19 cellular contexts compared by ENCODE assay signal in genomic region chr6:47306887-47307286, GRCh38. TPM values are rescaled to one million over a fixed set of nuclear protein-coding genes. Genes with fewer than 3 reads are reported as not detected.
DNase-seq lines count a peak whose midpoint lies in the region; ATAC-seq and TF ChIP-seq lines count a peak whose summit lies in the region.
"Had no signal": no experiment of that assay in that cellular context is flagged by ENCODE, and none has a peak within 500 bp of the region (broad histone marks: within the 10 kb centered on the region; RNA-seq: fewer than 3 reads in every experiment).

No MANE protein-coding gene starts in this region.

- H3K36me3 Mint-ChIP-seq in nephron (ENCODE audit: low read depth) = no peaks in the 10 kb centered on the region
- H3K36me3 Mint-ChIP-seq: activated CD8-positive, alpha-beta memory T cell treated with anti-CD3 and anti-CD28 coated beads, Interleukin-2, amount 10 ng/mL, durations not matched to agents 7 days and 5 days had no signal

- intact Hi-C loops in body of pancreas (cut with DNase I) = loop anchor here (5.0 kb wide), 1 partner anchor 205 kb away; no protein-coding TSS in a partner anchor

- H3K4me3 ChIP-seq in Loucy (ENCODE audit: low read length, poor library complexity, severe bottlenecking) (peak overlapping the region; percentile 90), epithelial cell of esophagus (ENCODE audit: low read length) (peak overlapping the region; percentile 96), body of pancreas (no peak overlapping the region), brain microvascular endothelial cell (ENCODE audit: low read depth, low read length) (no peak overlapping the region)

- no peaks in the 10 kb centered on the region for H3K36me3 ChIP-seq in Loucy (ENCODE audit: insufficient read depth, low read length)
- no peaks in the 10 kb centered on the region for H3K36me3 ChIP-seq in body of pancreas (replicated peaks in 1 of 2; ENCODE audit: insufficient read depth in 1 of 2, low read depth in 2 of 2)
- no peaks in the 10 kb centered on the region for H3K36me3 ChIP-seq in brain microvascular endothelial cell (replicated peaks)

- no peaks in the 10 kb centered on the region for H3K27me3 ChIP-seq in Loucy (ENCODE audit: insufficient read depth, low read length, poor library complexity, severe bottlenecking)
- H3K27me3 ChIP-seq in body of pancreas = no peaks in the 10 kb centered on the region
- H3K27me3 ChIP-seq in brain microvascular endothelial cell (replicated peaks) = no peaks in the 10 kb centered on the region

- peaks cover 63% of the 10 kb centered on the region for H3K4me1 ChIP-seq in Loucy (ENCODE audit: insufficient read depth, low read length, poor library complexity, severe bottlenecking)
- H3K4me1 ChIP-seq in body of pancreas = peaks cover 36% of the 10 kb centered on the region

- no peak overlapping the region for H3K27ac ChIP-seq in body of pancreas
- H3K27ac ChIP-seq in brain microvascular endothelial cell = no peak overlapping the region
- H3K27ac ChIP-seq: coronary artery had no signal

- H3K9me3 Mint-ChIP-seq in nephron = no peaks in the 10 kb centered on the region

- H2AFZ ChIP-seq in Loucy (ENCODE audit: low read length) = no peak overlapping the region

- peaks cover 9% of the 10 kb centered on the region for H3K4me1 Mint-ChIP-seq in nephron

- peaks cover 69% of the 10 kb centered on the region for H3K79me2 ChIP-seq in Loucy (ENCODE audit: insufficient read depth, low read length)

- peaks cover 20% of the 10 kb centered on the region for H3K27me3 Mint-ChIP-seq in nephron (ENCODE audit: low read depth)

- in situ Hi-C loops in ACHN (cut with HindIII; ENCODE audit: low pct_ligation_motif_present, low pct_unique_long_range_greater_than_20kb, low sequenced_read_pairs) (loop anchor here (25.0 kb wide), 1 partner anchor 220 kb away; no protein-coding TSS in a partner anchor), brain microvascular endothelial cell (cut with HindIII; ENCODE audit: low pct_ligation_motif_present, low sequenced_read_pairs) (loop anchor here (10.0 kb wide), 1 partner anchor 212 kb away; no protein-coding TSS in a partner anchor)

- H3K9me3 ChIP-seq in Loucy (ENCODE audit: insufficient read depth, low read depth, low read length) (no peaks in the 10 kb centered on the region), body of pancreas (no peaks in the 10 kb centered on the region)

- peak overlapping the region; percentile 94 for H3K4me2 ChIP-seq in Loucy (ENCODE audit: low read depth, low read length, poor library complexity, severe bottlenecking)

- H3K4me3 Mint-ChIP-seq in nephron = peak overlapping the region; percentile 14 to 54 (median 14)
- H3K4me3 Mint-ChIP-seq: activated CD8-positive, alpha-beta memory T cell treated with anti-CD3 and anti-CD28 coated beads, Interleukin-2, amount 10 ng/mL, durations not matched to agents 7 days and 5 days had no signal

- no peaks in the 10 kb centered on the region for H3F3A ChIP-seq in Loucy (ENCODE audit: low read depth)

- peaks cover 34% of the 10 kb centered on the region for H4K20me1 ChIP-seq in Loucy (ENCODE audit: insufficient read depth, low read length, poor library complexity, severe bottlenecking)

- peak overlapping the region; percentile 44 for H3K9ac ChIP-seq in Loucy (ENCODE audit: low read depth, low read length, poor library complexity, severe bottlenecking)

- WGBS in body of pancreas, 2 donors = 70 to 84% methylated on average over 2 of the region's 2 CpGs

- H3K9me2 ChIP-seq in Loucy (replicated peaks; ENCODE audit: low read depth, low read length) = no peaks in the 10 kb centered on the region

- DNase-seq in ACHN (peak; percentile 14), epithelial cell of esophagus (ENCODE audit: low read depth) (peak; percentile 43), body of pancreas (no peak), LoVo (ENCODE audit: low spot score) (no peak), brain microvascular endothelial cell (no peak)
- DNase-seq: activated CD4-positive, alpha-beta T cell treated with anti-CD3 and anti-CD28 coated beads for 1 hour; activated CD8-positive, alpha-beta memory T cell treated with anti-CD3 and anti-CD28 coated beads, Interleukin-2, amount 10 ng/mL, durations not matched to agents 7 days and 5 days; activated naive CD4-positive, alpha-beta T cell; aorta; HCEC 1CT; hippocampal formation; NCI-H1694 treated with DMSO at 0.1 percent for 48 hours; stimulated activated naive CD4-positive, alpha-beta T cell; T-helper 9 cell had no signal

- no peak for TF ChIP-seq POLR2A in body of pancreas (IDR thresholded peaks at IDR 0.05)

- no peak overlapping the region for H3K27ac Mint-ChIP-seq in nephron
- H3K27ac Mint-ChIP-seq: activated CD8-positive, alpha-beta memory T cell treated with anti-CD3 and anti-CD28 coated beads, Interleukin-2, amount 10 ng/mL, durations not matched to agents 7 days and 5 days had no signal

- ATAC-seq in body of pancreas (no peak), GM18498 (IDR thresholded peaks at IDR 0.05; ENCODE audit: unreplicated experiment) (no peak)
- ATAC-seq: activated CD8-positive, alpha-beta memory T cell treated with anti-CD3 and anti-CD28 coated beads, Interleukin-2, amount 10 ng/mL, durations not matched to agents 7 days and 5 days; esophagus mucosa had no signal

- TF ChIP-seq CTCF in Loucy (conservative IDR thresholded peaks at IDR 0.05; ENCODE audit: low read length) (no peak), epithelial cell of esophagus (IDR thresholded peaks at IDR 0.05; ENCODE audit: insufficient read depth, low read depth, low read length, missing control alignments) (no peak), nephron (IDR thresholded peaks at IDR 0.05; ENCODE audit: unreplicated experiment in 3 of 3) (no peak), body of pancreas (IDR thresholded peaks at IDR 0.05) (no peak), brain microvascular endothelial cell (IDR thresholded peaks at IDR 0.05; ENCODE audit: low read depth, low read length, missing control alignments) (no peak)

RNA-seq across cellular contexts. Expression of gene TNFRSF21, which starts 2.8 kb away (rescaled TPM):
- total RNA-seq in body of pancreas = 10 to 100 TPM; 24.6 to 26.0 TPM

Comparison
In these comparisons a context has a peak if more than half of its experiments do, and no peak if none do; other contexts are left out.
1. DNase-seq: peak in ACHN (single experiment) and epithelial cell of esophagus (single experiment); none in body of pancreas (0 of 4), LoVo (single experiment) and brain microvascular endothelial cell (single experiment).
2. H3K4me3 ChIP-seq: peak in Loucy (single experiment) and epithelial cell of esophagus (single experiment); none in body of pancreas (0 of 2) and brain microvascular endothelial cell (single experiment).